In the genomic region with DNA sequence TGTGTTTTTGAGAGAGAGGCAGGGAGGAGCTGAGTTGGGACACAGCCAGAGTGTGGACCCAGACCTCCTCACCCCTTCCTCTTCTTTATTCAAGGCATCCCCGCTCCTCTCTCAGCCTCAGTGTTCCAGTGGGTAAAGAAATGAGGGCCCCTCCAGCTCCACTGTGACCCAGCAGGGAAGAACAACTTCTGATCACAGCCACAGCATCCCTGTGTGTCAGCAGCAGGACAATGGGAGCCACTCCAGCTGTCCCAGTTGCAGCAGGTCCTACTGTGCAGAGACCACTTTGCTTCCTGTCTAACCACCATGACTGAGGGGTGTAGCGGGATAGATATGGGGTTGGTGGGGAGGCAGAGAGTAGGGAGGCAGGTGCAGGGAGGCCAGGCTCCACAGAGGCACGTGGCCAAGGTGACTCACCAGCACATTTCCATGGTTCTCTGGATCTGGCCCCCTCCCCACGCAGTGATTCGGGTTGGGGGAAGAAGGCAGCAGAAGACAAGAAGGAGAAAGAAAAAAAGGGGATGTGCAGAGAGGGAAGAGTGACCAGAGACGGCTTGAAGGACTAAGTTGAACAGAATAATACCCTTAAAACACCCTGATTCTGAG, we compare ENCODE assay signal across 14 cellular contexts. TPM values are rescaled to one million over a fixed set of nuclear protein-coding genes. Genes with fewer than 3 reads are reported as not detected.
DNase-seq lines count a peak whose midpoint lies in the region; ATAC-seq and TF ChIP-seq lines count a peak whose summit lies in the region.
"Had no signal": no experiment of that assay in that cellular context is flagged by ENCODE, and none has a peak within 500 bp of the region (broad histone marks: within the 10 kb centered on the region; RNA-seq: fewer than 3 reads in every experiment).

No MANE protein-coding gene starts in this region.

- H3K4me3 ChIP-seq in foreskin fibroblast (ENCODE audit: low read depth in 1 of 2, low read length in 2 of 2), result no peak overlapping the region

- H3K27me3 Mint-ChIP-seq in activated CD4-positive, alpha-beta memory T cell treated with anti-CD3 and anti-CD28 coated beads for 36 hours, result no peaks in the 10 kb centered on the region
- H3K27me3 Mint-ChIP-seq in immature natural killer cell (ENCODE audit: low read depth in 3 of 3), result peaks cover 0 to 8% (median 2%) of the 10 kb centered on the region in 3 donors
- peaks cover 32% of the 10 kb centered on the region for H3K27me3 Mint-ChIP-seq in type B pancreatic cell

- CTCF ChIA-PET in activated CD4-positive, alpha-beta memory T cell treated with anti-CD3 and anti-CD28 coated beads for 36 hours (lab: Charles Lee), result interaction anchor here (1.2 to 1.6 kb wide), 3 partner anchors 11 to 46 kb away, joined by 3 to 5 read pairs (median 4); no protein-coding TSS in a partner anchor

- H3K4me3 Mint-ChIP-seq in activated CD4-positive, alpha-beta memory T cell treated with anti-CD3 and anti-CD28 coated beads for 36 hours, result peak overlapping the region; percentile 47
- H3K4me3 Mint-ChIP-seq in immature natural killer cell, result peak overlapping the region; percentile 82 to 93 (median 91)
- no peak overlapping the region for H3K4me3 Mint-ChIP-seq in type B pancreatic cell

- H3K27ac Mint-ChIP-seq in activated CD4-positive, alpha-beta memory T cell treated with anti-CD3 and anti-CD28 coated beads for 36 hours, result peak overlapping the region; percentile 89
- H3K27ac Mint-ChIP-seq in immature natural killer cell (peak overlapping the region; percentile 94 to 100 (median 98)), type B pancreatic cell (no peak overlapping the region)

- no peak for ATAC-seq in HG02938 (IDR thresholded peaks at IDR 0.05; ENCODE audit: unreplicated experiment)
- ATAC-seq: left lobe of liver had no signal

- peak; percentile 46 for DNase-seq in stimulated activated CD4-positive, alpha-beta T cell treated with anti-CD3 and anti-CD28 coated beads, Interleukin-4, amount 100 ng/mL, for 1 hour
- DNase-seq in stimulated activated CD4-positive, alpha-beta T cell treated with anti-CD3 and anti-CD28 coated beads, Interleukin-2, amount 100 ng/mL, for 24 hours, result no peak
- DNase-seq in activated CD4-positive, alpha-beta memory T cell treated with anti-CD3 and anti-CD28 coated beads for 36 hours, result peak; percentile 69
- DNase-seq in immature natural killer cell (no peak), type B pancreatic cell (ENCODE audit: extremely low spot score, unreplicated experiment) (no peak), foreskin fibroblast (no peak), SW480 (ENCODE audit: low spot score) (no peak)
- DNase-seq: GDM1, NCI-H1092, NCI-H82 had no signal

- peaks cover 25% of the 10 kb centered on the region for H3K36me3 Mint-ChIP-seq in activated CD4-positive, alpha-beta memory T cell treated with anti-CD3 and anti-CD28 coated beads for 36 hours
- H3K36me3 Mint-ChIP-seq in immature natural killer cell (peaks cover 10 to 37% (median 17%) of the 10 kb centered on the region in 3 donors), type B pancreatic cell (no peaks in the 10 kb centered on the region)

- intact Hi-C loops in activated CD4-positive, alpha-beta memory T cell treated with anti-CD3 and anti-CD28 coated beads for 36 hours (cut with micrococcal nuclease), result loop anchor here (1.0 kb wide), 3 partner anchors 8 to 42 kb away; no protein-coding TSS in a partner anchor

- H3K4me1 Mint-ChIP-seq in activated CD4-positive, alpha-beta memory T cell treated with anti-CD3 and anti-CD28 coated beads for 36 hours (ENCODE audit: low read depth), result peaks cover 70% of the 10 kb centered on the region
- H3K4me1 Mint-ChIP-seq in immature natural killer cell (peaks cover 27 to 95% of the 10 kb centered on the region in 2 donors), type B pancreatic cell (ENCODE audit: unreplicated experiment) (no peaks in the 10 kb centered on the region)

- no peak for TF ChIP-seq CTCF in type B pancreatic cell (conservative IDR thresholded peaks at IDR 0.05)
- no peak for TF ChIP-seq CTCF in foreskin fibroblast (IDR thresholded peaks at IDR 0.05; ENCODE audit: low read depth, low read length)

- POLR2A ChIA-PET in activated CD4-positive, alpha-beta memory T cell treated with anti-CD3 and anti-CD28 coated beads for 36 hours (lab: Charles Lee), result interaction anchor here (1.3 to 3.0 kb wide), 7 partner anchors 8 to 25 kb away, joined by 3 to 13 read pairs (median 6); partner anchors contain the start of gene PIK3R5

- H3K9me3 Mint-ChIP-seq in activated CD4-positive, alpha-beta memory T cell treated with anti-CD3 and anti-CD28 coated beads for 36 hours, result peaks cover 3% of the 10 kb centered on the region
- no peaks in the 10 kb centered on the region for H3K9me3 Mint-ChIP-seq in immature natural killer cell
- no peaks in the 10 kb centered on the region for H3K9me3 Mint-ChIP-seq in type B pancreatic cell

RNA-seq across cellular contexts. Expression of gene PIK3R5, which starts 24.5 kb away (rescaled TPM):
- total RNA-seq in activated CD4-positive, alpha-beta memory T cell treated with anti-CD3 and anti-CD28 coated beads for 36 hours, result 10 to 100 TPM; 20.7 to 22.4 TPM
- polyA plus RNA-seq in immature natural killer cell, result 10 to 100 TPM; 26.7 to 90.9 (median 28.9) TPM
- 0.29 TPM in 2 replicates for total RNA-seq in type B pancreatic cell (ENCODE audit: low replicate concordance)
- total RNA-seq: fibroblast of villous mesenchyme, pulmonary artery endothelial cell had no signal

Comparison
In these comparisons a context has a peak if more than half of its experiments do, and no peak if none do; other contexts are left out.
1. DNase-seq: peak in stimulated activated CD4-positive, alpha-beta T cell treated with anti-CD3 and anti-CD28 coated beads, Interleukin-4, amount 100 ng/mL, for 1 hour (single experiment) and activated CD4-positive, alpha-beta memory T cell treated with anti-CD3 and anti-CD28 coated beads for 36 hours (single experiment); none in stimulated activated CD4-positive, alpha-beta T cell treated with anti-CD3 and anti-CD28 coated beads, Interleukin-2, amount 100 ng/mL, for 24 hours (0 of 2), immature natural killer cell (0 of 3), type B pancreatic cell (single experiment), foreskin fibroblast (0 of 2) and SW480 (single experiment).
2. RNA of gene PIK3R5, which starts 24.5 kb away (total RNA-seq): 20.7 to 22.4 TPM in activated CD4-positive, alpha-beta memory T cell treated with anti-CD3 and anti-CD28 coated beads for 36 hours; 0.29 TPM in type B pancreatic cell; every median in the first group is over 10 times any median in the second.